11 cellular contexts compared by ENCODE assay signal in genomic region chr11:9689721-9690120, GRCh38. TPM values are rescaled to one million over a fixed set of nuclear protein-coding genes. Genes with fewer than 3 reads are reported as not detected.
DNase-seq lines count a peak whose midpoint lies in the region; ATAC-seq, FAIRE-seq and TF ChIP-seq lines count a peak whose summit lies in the region.
"Had no signal": no experiment of that assay in that cellular context is flagged by ENCODE, and none has a peak within 500 bp of the region (broad histone marks: within the 10 kb centered on the region; RNA-seq: fewer than 3 reads in every experiment).

No MANE protein-coding gene starts in this region.

- H3K36me3 ChIP-seq in SJSA1 (peaks cover 6% of the 10 kb centered on the region), stomach smooth muscle (ENCODE audit: control insufficient read depth in 2 of 2, insufficient read depth in 2 of 2, low read length in 2 of 2) (peaks cover 2 to 3% of the 10 kb centered on the region in 2 donors), small intestine (ENCODE audit: control insufficient read depth in 2 of 2, insufficient read depth in 2 of 2, low read length in 2 of 2) (no peaks in the 10 kb centered on the region)
- H3K36me3 ChIP-seq in CD4-positive, alpha-beta memory T cell (ENCODE audit: insufficient read depth, low read length): no peaks in the 10 kb centered on the region

- 63 to 89% (median 85%) methylated on average over 5 of the region's 5 CpGs for WGBS in small intestine, 3 donors

- no peak for TF ChIP-seq CTCF in GM13977 (IDR thresholded peaks at IDR 0.05; ENCODE audit: extremely low read depth, insufficient read depth, missing control alignments)

- H3K4me1 ChIP-seq in SJSA1 (replicated peaks): peaks cover 39% of the 10 kb centered on the region
- peaks cover 18% of the 10 kb centered on the region for H3K4me1 ChIP-seq in stomach smooth muscle (ENCODE audit: control insufficient read depth, insufficient read depth, low read length)
- no peaks in the 10 kb centered on the region for H3K4me1 ChIP-seq in CD4-positive, alpha-beta memory T cell (ENCODE audit: insufficient read depth, low read length)
- H3K4me1 ChIP-seq in small intestine (ENCODE audit: control insufficient read depth in 2 of 2, insufficient read depth in 1 of 2, low read depth in 1 of 2, low read length in 1 of 2): no peaks in the 10 kb centered on the region

- no peaks in the 10 kb centered on the region for H3K4me1 Mint-ChIP-seq in CD4-positive, alpha-beta memory T cell

- DNase-seq in SJSA1 (ENCODE audit: low read depth in 1 of 2, low spot score in 2 of 2) (no peak), left cardiac atrium (no peak), GM13977 (ENCODE audit: low spot score) (no peak), GM19240 (ENCODE audit: insufficient read length, low spot score) (no peak), small intestine (no peak)
- no peak for DNase-seq in CD4-positive, alpha-beta memory T cell
- DNase-seq: activated CD4-positive, alpha-beta T cell treated with anti-CD3 and anti-CD28 coated beads, Interleukin-2, amount 50 U/mL, for 48 hours had no signal

- H3K9me3 Mint-ChIP-seq in CD4-positive, alpha-beta memory T cell: no peaks in the 10 kb centered on the region

- CTCF ChIA-PET in CD4-positive, alpha-beta memory T cell (lab: Charles Lee; ENCODE audit: partially characterized antibody): no interaction called here

- peaks cover 3 to 5% of the 10 kb centered on the region in 2 donors for H3K36me3 Mint-ChIP-seq in CD4-positive, alpha-beta memory T cell

- H3K9ac ChIP-seq in stomach smooth muscle (ENCODE audit: low read length in 2 of 2): peak overlapping the region in 1 of 2 donors; percentile 25

- in situ Hi-C loops in GM13977 (cut with MboI; ENCODE audit: low pct_unique_long_range_greater_than_20kb, low sequenced_read_pairs, unreplicated experiment): no loop called here

- H3K27ac ChIP-seq in SJSA1: peak overlapping the region; percentile 88
- peak overlapping the region; percentile 71 for H3K27ac ChIP-seq in stomach smooth muscle (ENCODE audit: low read length)
- no peak overlapping the region for H3K27ac ChIP-seq in CD4-positive, alpha-beta memory T cell (ENCODE audit: low read depth, low read length)
- peak overlapping the region in 1 of 2 donors; percentile 86 for H3K27ac ChIP-seq in small intestine (ENCODE audit: low read depth in 1 of 2, low read length in 1 of 2)

- no peaks in the 10 kb centered on the region for H3K27me3 Mint-ChIP-seq in CD4-positive, alpha-beta memory T cell

- no peak for FAIRE-seq in small intestine (lab: Jason Lieb, UNC)
- FAIRE-seq: colon, islet of Langerhans had no signal

- no peak overlapping the region for H3K4me3 ChIP-seq in SJSA1
- H3K4me3 ChIP-seq in stomach smooth muscle (ENCODE audit: low read length in 2 of 2): peak overlapping the region; percentile 17 to 45
- H3K4me3 ChIP-seq in CD4-positive, alpha-beta memory T cell (ENCODE audit: low read length in 2 of 2): no peak overlapping the region
- no peak overlapping the region for H3K4me3 ChIP-seq in small intestine (ENCODE audit: low read depth in 1 of 2, low read length in 2 of 2)

- H3K4me3 Mint-ChIP-seq in CD4-positive, alpha-beta memory T cell: no peak overlapping the region

- ATAC-seq in GM19452 (IDR thresholded peaks at IDR 0.05; ENCODE audit: unreplicated experiment): peak; percentile 23
- ATAC-seq in left cardiac atrium: peak; percentile 21 to 63

- intact Hi-C loops in left cardiac atrium (cut with DNase I): no loop called here
- intact Hi-C loops in CD4-positive, alpha-beta memory T cell (cut with micrococcal nuclease): no loop called here

- no peaks in the 10 kb centered on the region for H3K27me3 ChIP-seq in SJSA1 (replicated peaks)
- no peaks in the 10 kb centered on the region for H3K27me3 ChIP-seq in stomach smooth muscle (ENCODE audit: control insufficient read depth in 1 of 2, insufficient read depth in 2 of 2, low read length in 2 of 2)
- no peaks in the 10 kb centered on the region for H3K27me3 ChIP-seq in CD4-positive, alpha-beta memory T cell (ENCODE audit: insufficient read depth, low read length)
- no peaks in the 10 kb centered on the region for H3K27me3 ChIP-seq in small intestine (ENCODE audit: control insufficient read depth in 2 of 2, insufficient read depth in 2 of 2, low read length in 2 of 2)

- H3K9me3 ChIP-seq in SJSA1 (replicated peaks): no peaks in the 10 kb centered on the region
- no peaks in the 10 kb centered on the region for H3K9me3 ChIP-seq in stomach smooth muscle (ENCODE audit: control insufficient read depth in 2 of 2, low read length in 2 of 2)
- H3K9me3 ChIP-seq in CD4-positive, alpha-beta memory T cell (ENCODE audit: control insufficient read depth in 1 of 2, low read length in 2 of 2): no peaks in the 10 kb centered on the region
- H3K9me3 ChIP-seq in small intestine (ENCODE audit: control insufficient read depth, low read depth): no peaks in the 10 kb centered on the region

- POLR2A ChIA-PET in CD4-positive, alpha-beta memory T cell (lab: Charles Lee; ENCODE audit: partially characterized antibody): no interaction called here

- no peak overlapping the region for H3K27ac Mint-ChIP-seq in CD4-positive, alpha-beta memory T cell

RNA-seq across cellular contexts. Expression of gene SWAP70, which starts 25.8 kb away (rescaled TPM):
- 15.6 and 27.7 TPM in 2 replicates for total RNA-seq in SJSA1 (2014; rRNA removed; shearing (Covaris generic))
- total RNA-seq in left cardiac atrium: 10 to 100 TPM; 27.4 to 37.7 TPM
- 1 to 10 TPM; 4.7 to 5.2 TPM for total RNA-seq in CD4-positive, alpha-beta memory T cell
- 1 to 10 TPM; 2.2 to 6.6 TPM for polyA plus RNA-seq in CD4-positive, alpha-beta memory T cell
- polyA plus RNA-seq in small intestine: 10 to 100 TPM; 12.2 to 12.9 (median 12.3) TPM

Comparison
In these comparisons a context has a peak if more than half of its experiments do, and no peak if none do; other contexts are left out.
1. H3K4me3 ChIP-seq: peak in stomach smooth muscle (2 of 2); none in SJSA1 (single experiment), CD4-positive, alpha-beta memory T cell (0 of 2) and small intestine (0 of 2).